Comparison of ENCODE assay signal across 19 cellular contexts in the genomic region with DNA sequence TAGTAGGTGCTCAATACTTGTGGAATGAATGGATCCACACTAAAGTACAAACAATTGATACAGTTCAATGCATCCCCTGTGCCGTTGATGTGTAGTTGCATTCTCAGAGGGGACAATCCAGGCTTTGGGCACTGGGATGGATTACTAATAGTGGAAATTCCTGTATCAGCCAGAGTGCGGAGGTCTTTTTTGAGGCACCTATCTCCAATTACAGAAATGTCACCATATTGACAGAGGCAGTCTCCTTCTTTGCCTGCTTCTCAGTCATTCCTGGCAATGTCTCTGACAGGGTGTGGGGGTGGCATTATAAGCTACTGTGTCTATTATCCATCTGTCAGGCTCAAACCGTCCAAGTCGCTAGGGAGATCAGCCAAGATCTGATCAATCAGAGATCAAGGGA. TPM values are rescaled to one million over a fixed set of nuclear protein-coding genes. Genes with fewer than 3 reads are reported as not detected.
"Had no signal": no experiment of that assay in that cellular context is flagged by ENCODE, and none has a peak within 500 bp of the region (broad histone marks: within the 10 kb centered on the region; RNA-seq: fewer than 3 reads in every experiment).

No MANE protein-coding gene starts in this region.

- H3K27me3 Mint-ChIP-seq: activated CD8-positive, alpha-beta memory T cell treated with anti-CD3 and anti-CD28 coated beads, Interleukin-2, amount 10 ng/mL, durations not matched to agents 7 days and 5 days; effector memory CD8-positive, alpha-beta T cell had no signal

- H3K4me3 ChIP-seq: gastrocnemius medialis, heart left ventricle, neural progenitor cell, ovary, spleen, thoracic aorta had no signal

- H3K36me3 ChIP-seq: gastrocnemius medialis, heart left ventricle, neural progenitor cell, ovary, spleen, thoracic aorta had no signal

- H3K27me3 ChIP-seq: gastrocnemius medialis, heart left ventricle, neural progenitor cell, ovary had no signal

- DNase-seq: activated CD4-positive, CD25-positive, alpha-beta regulatory T cell treated with anti-CD3 and anti-CD28 coated beads, Interleukin-2, amount 50 U/mL, for 72 hours; activated CD8-positive, alpha-beta memory T cell treated with anti-CD3 and anti-CD28 coated beads, Interleukin-2, amount 10 ng/mL, durations not matched to agents 7 days and 5 days; activated naive CD4-positive, alpha-beta T cell treated with anti-CD3 and anti-CD28 coated beads, Interleukin-2, amount 50 U/mL, for 16 hours; activated T-cell treated with anti-CD3 and anti-CD28 coated beads, Interleukin-2, amount 50 U/mL, for 1 hour; cerebellar nuclear complex; effector memory CD8-positive, alpha-beta T cell; gastrocnemius medialis; heart left ventricle; left colon; naive B cell; ovary; spleen had no signal

- ATAC-seq: activated CD8-positive, alpha-beta memory T cell treated with anti-CD3 and anti-CD28 coated beads, Interleukin-2, amount 10 ng/mL, durations not matched to agents 7 days and 5 days; effector memory CD8-positive, alpha-beta T cell; gastrocnemius medialis; heart left ventricle; sciatic nerve had no signal

- H3K9me3 Mint-ChIP-seq: dendritic cell treated with granulocyte-macrophage colony-stimulating factor and Interleukin-4, amounts not matched to agents 40 ng/mL and 50 ng/mL, for 4 days; effector memory CD8-positive, alpha-beta T cell; naive B cell; neural progenitor cell; stimulated activated naive CD8-positive, alpha-beta T cell treated with anti-CD3 and anti-CD28 coated beads, Interleukin-15, Interleukin-2, amounts not matched to agents 100 ng/mL and 50 ng/mL, for 24 hours had no signal

- H3K9ac ChIP-seq: neural progenitor cell had no signal

- H3K4me3 Mint-ChIP-seq: activated CD8-positive, alpha-beta memory T cell treated with anti-CD3 and anti-CD28 coated beads, Interleukin-2, amount 10 ng/mL, durations not matched to agents 7 days and 5 days; dendritic cell treated with granulocyte-macrophage colony-stimulating factor and Interleukin-4, amounts not matched to agents 40 ng/mL and 50 ng/mL, for 4 days; effector memory CD8-positive, alpha-beta T cell; naive B cell; neural progenitor cell; stimulated activated naive CD8-positive, alpha-beta T cell treated with anti-CD3 and anti-CD28 coated beads, Interleukin-15, Interleukin-2, amounts not matched to agents 100 ng/mL and 50 ng/mL, for 24 hours had no signal

- H3K27ac Mint-ChIP-seq: activated CD8-positive, alpha-beta memory T cell treated with anti-CD3 and anti-CD28 coated beads, Interleukin-2, amount 10 ng/mL, durations not matched to agents 7 days and 5 days; neural progenitor cell had no signal

- H3K36me3 Mint-ChIP-seq: activated CD8-positive, alpha-beta memory T cell treated with anti-CD3 and anti-CD28 coated beads, Interleukin-2, amount 10 ng/mL, durations not matched to agents 7 days and 5 days; naive B cell; neural progenitor cell had no signal

- H3K9me3 ChIP-seq: gastrocnemius medialis, heart left ventricle, ovary, spleen, thoracic aorta had no signal

- H3K4me2 ChIP-seq: neural progenitor cell had no signal

- FAIRE-seq: urothelium cell line had no signal

- H2AFZ ChIP-seq: neural progenitor cell had no signal

- H3K27ac ChIP-seq: gastrocnemius medialis, heart left ventricle, neural progenitor cell, ovary, spleen, thoracic aorta had no signal

RNA-seq across cellular contexts. Expression of a gene that starts 49.2 kb away (rescaled TPM):
- total RNA-seq: lung microvascular endothelial cell had no signal
